ENCODE assay signal across 10 cellular contexts in genomic region chr1:212488436-212489283, GRCh38. TPM values are rescaled to one million over a fixed set of nuclear protein-coding genes. Genes with fewer than 3 reads are reported as not detected.
DNase-seq lines count a peak whose midpoint lies in the region; ATAC-seq and TF ChIP-seq lines count a peak whose summit lies in the region.
"Had no signal": no experiment of that assay in that cellular context is flagged by ENCODE, and none has a peak within 500 bp of the region (broad histone marks: within the 10 kb centered on the region; RNA-seq: fewer than 3 reads in every experiment).

No MANE protein-coding gene starts in this region.

- peaks cover 7% of the 10 kb centered on the region for H3K27me3 Mint-ChIP-seq in activated CD4-positive, alpha-beta T cell treated with anti-CD3 and anti-CD28 coated beads, Interleukin-2, amount 10 ng/mL, durations not matched to agents 24 days and 14 days
- H3K27me3 Mint-ChIP-seq: activated naive CD8-positive, alpha-beta T cell treated with anti-CD3 and anti-CD28 coated beads, Interleukin-2, amount 10 ng/mL, durations not matched to agents 7 days and 5 days; stimulated activated naive CD8-positive, alpha-beta T cell treated with anti-CD3 and anti-CD28 coated beads, Interleukin-15, Interleukin-2, amounts not matched to agents 100 ng/mL and 50 ng/mL, for 24 hours had no signal

- 0 out of 2 replicates have a peak, but pooled peaks cover 3% of the 10 kb centered on the region for H3K27me3 ChIP-seq in GM23248 (replicated peaks; ENCODE audit: insufficient read depth)
- no peaks in the 10 kb centered on the region for H3K27me3 ChIP-seq in brain microvascular endothelial cell (replicated peaks)
- no peaks in the 10 kb centered on the region for H3K27me3 ChIP-seq in lower lobe of right lung (ENCODE audit: low read depth)
- H3K27me3 ChIP-seq in upper lobe of right lung, result no peaks in the 10 kb centered on the region

- WGBS in GM23248 (ENCODE audit: low coverage in 1 of 2, low lambda C conversion rate in 2 of 2, missing lambda C conversion rate in 2 of 2), 2 experiments, result 23% methylated on average over 4 of the region's 4 CpGs

- TF ChIP-seq CTCF in brain microvascular endothelial cell (IDR thresholded peaks at IDR 0.05; ENCODE audit: low read depth, low read length, missing control alignments) (no peak), lower lobe of right lung (IDR thresholded peaks at IDR 0.05) (no peak), upper lobe of right lung (IDR thresholded peaks at IDR 0.05) (no peak)

- no peak overlapping the region for H2AFZ ChIP-seq in GM23248

- in situ Hi-C loops in GM23248 (cut with MboI), result no loop called here
- in situ Hi-C loops in brain microvascular endothelial cell (cut with HindIII; ENCODE audit: low pct_ligation_motif_present, low sequenced_read_pairs), result no loop called here

- no peaks in the 10 kb centered on the region for H3K79me2 ChIP-seq in GM23248 (ENCODE audit: insufficient read depth)

- intact Hi-C loops in activated CD4-positive, alpha-beta T cell treated with anti-CD3 and anti-CD28 coated beads, Interleukin-2, amount 10 ng/mL, durations not matched to agents 24 days and 14 days (cut with micrococcal nuclease), result no loop called here
- intact Hi-C loops in lower lobe of right lung (cut with DNase I) (no loop called here), upper lobe of right lung (cut with DNase I) (no loop called here)

- H3K4me1 Mint-ChIP-seq in activated CD4-positive, alpha-beta T cell treated with anti-CD3 and anti-CD28 coated beads, Interleukin-2, amount 10 ng/mL, durations not matched to agents 24 days and 14 days, result peaks cover 6% of the 10 kb centered on the region

- peak; percentile 66 for DNase-seq in activated CD4-positive, alpha-beta T cell treated with anti-CD3 and anti-CD28 coated beads, Interleukin-2, amount 10 ng/mL, durations not matched to agents 24 days and 14 days
- no peak for DNase-seq in activated CD4-positive, alpha-beta T cell treated with anti-CD3 and anti-CD28 coated beads for 1 hour
- DNase-seq in GM23248 (peak; percentile 76), NAMALWA (ENCODE audit: low spot score) (peak; percentile 68), brain microvascular endothelial cell (peak; percentile 83), lower lobe of right lung (no peak), upper lobe of right lung (no peak), NCI-H1105 treated with DMSO at 0.1 percent for 48 hours (lab: John Stamatoyannopoulos, UW) (no peak)
- DNase-seq: activated naive CD8-positive, alpha-beta T cell treated with anti-CD3 and anti-CD28 coated beads, Interleukin-2, amount 10 ng/mL, durations not matched to agents 7 days and 5 days had no signal

- H3K27ac Mint-ChIP-seq in activated CD4-positive, alpha-beta T cell treated with anti-CD3 and anti-CD28 coated beads, Interleukin-2, amount 10 ng/mL, durations not matched to agents 24 days and 14 days, result no peak overlapping the region
- H3K27ac Mint-ChIP-seq: activated naive CD8-positive, alpha-beta T cell treated with anti-CD3 and anti-CD28 coated beads, Interleukin-2, amount 10 ng/mL, durations not matched to agents 7 days and 5 days had no signal

- no peaks in the 10 kb centered on the region for H3K36me3 Mint-ChIP-seq in activated CD4-positive, alpha-beta T cell treated with anti-CD3 and anti-CD28 coated beads, Interleukin-2, amount 10 ng/mL, durations not matched to agents 24 days and 14 days (ENCODE audit: low read depth)
- H3K36me3 Mint-ChIP-seq: activated naive CD8-positive, alpha-beta T cell treated with anti-CD3 and anti-CD28 coated beads, Interleukin-2, amount 10 ng/mL, durations not matched to agents 7 days and 5 days had no signal

- no peaks in the 10 kb centered on the region for H3K9me3 Mint-ChIP-seq in activated CD4-positive, alpha-beta T cell treated with anti-CD3 and anti-CD28 coated beads, Interleukin-2, amount 10 ng/mL, durations not matched to agents 24 days and 14 days
- H3K9me3 Mint-ChIP-seq: activated naive CD8-positive, alpha-beta T cell treated with anti-CD3 and anti-CD28 coated beads, Interleukin-2, amount 10 ng/mL, durations not matched to agents 7 days and 5 days; stimulated activated naive CD8-positive, alpha-beta T cell treated with anti-CD3 and anti-CD28 coated beads, Interleukin-15, Interleukin-2, amounts not matched to agents 100 ng/mL and 50 ng/mL, for 24 hours had no signal

- no peak overlapping the region for H3K4me2 ChIP-seq in GM23248 (ENCODE audit: unreplicated experiment)

- H3K27ac ChIP-seq in GM23248 (peak overlapping the region; percentile 21; the same call in 1 of the 2 replicates), brain microvascular endothelial cell (peak overlapping the region; percentile 39), lower lobe of right lung (peak overlapping the region; percentile 54), upper lobe of right lung (peak overlapping the region; percentile 40)

- H3K9ac ChIP-seq in GM23248, result peak overlapping the region; percentile 51

- H3K9me3 ChIP-seq in GM23248 (ENCODE audit: low read depth) (no peaks in the 10 kb centered on the region), lower lobe of right lung (no peaks in the 10 kb centered on the region), upper lobe of right lung (no peaks in the 10 kb centered on the region)

- peak; percentile 69 to 80 for ATAC-seq in lower lobe of right lung
- ATAC-seq in upper lobe of right lung, result peak; percentile 63

- no peak overlapping the region for H3K4me3 Mint-ChIP-seq in activated CD4-positive, alpha-beta T cell treated with anti-CD3 and anti-CD28 coated beads, Interleukin-2, amount 10 ng/mL, durations not matched to agents 24 days and 14 days
- H3K4me3 Mint-ChIP-seq: activated naive CD8-positive, alpha-beta T cell treated with anti-CD3 and anti-CD28 coated beads, Interleukin-2, amount 10 ng/mL, durations not matched to agents 7 days and 5 days; stimulated activated naive CD8-positive, alpha-beta T cell treated with anti-CD3 and anti-CD28 coated beads, Interleukin-15, Interleukin-2, amounts not matched to agents 100 ng/mL and 50 ng/mL, for 24 hours had no signal

- peaks cover 26% of the 10 kb centered on the region for H3F3A ChIP-seq in GM23248 (ENCODE audit: insufficient read depth)

- no peaks in the 10 kb centered on the region for H3K36me3 ChIP-seq in GM23248 (ENCODE audit: low read depth)
- H3K36me3 ChIP-seq in brain microvascular endothelial cell (replicated peaks), result no peaks in the 10 kb centered on the region
- no peaks in the 10 kb centered on the region for H3K36me3 ChIP-seq in lower lobe of right lung
- no peaks in the 10 kb centered on the region for H3K36me3 ChIP-seq in upper lobe of right lung

- peaks cover 22% of the 10 kb centered on the region for H3K4me1 ChIP-seq in GM23248 (ENCODE audit: insufficient read depth)
- H3K4me1 ChIP-seq in lower lobe of right lung, result peaks cover 10% of the 10 kb centered on the region
- peaks cover 5% of the 10 kb centered on the region for H3K4me1 ChIP-seq in upper lobe of right lung

- H3K9me2 ChIP-seq in GM23248 (ENCODE audit: insufficient read depth), result no peaks in the 10 kb centered on the region

- H3K4me3 ChIP-seq in GM23248 (no peak overlapping the region), brain microvascular endothelial cell (ENCODE audit: low read depth, low read length) (no peak overlapping the region), lower lobe of right lung (no peak overlapping the region), upper lobe of right lung (no peak overlapping the region)

- H4K20me1 ChIP-seq in GM23248 (ENCODE audit: insufficient read depth), result no peaks in the 10 kb centered on the region

RNA-seq across cellular contexts. Expression of gene NENF, which starts 55.9 kb away (rescaled TPM):
- total RNA-seq in activated CD4-positive, alpha-beta T cell treated with anti-CD3 and anti-CD28 coated beads, Interleukin-2, amount 10 ng/mL, durations not matched to agents 24 days and 14 days, result 35.1 and 36.1 TPM in 2 replicates
- total RNA-seq in GM23248 (2014; rRNA removed; shearing (Covaris generic)), result 63.2 and 86.9 TPM in 2 replicates
- 160 and 162 TPM in 2 replicates for polyA plus RNA-seq in GM23248 (2016; fragmentation: Nextera tagmentation; extraction: Ambion mirVana)
- 42.3 TPM for total RNA-seq in lower lobe of right lung
- 45.6 TPM for total RNA-seq in upper lobe of right lung

Comparison
In these comparisons a context has a peak if more than half of its experiments do, and no peak if none do; other contexts are left out.
1. DNase-seq: peak in activated CD4-positive, alpha-beta T cell treated with anti-CD3 and anti-CD28 coated beads, Interleukin-2, amount 10 ng/mL, durations not matched to agents 24 days and 14 days (single experiment), GM23248 (single experiment), NAMALWA (single experiment) and brain microvascular endothelial cell (single experiment); none in activated CD4-positive, alpha-beta T cell treated with anti-CD3 and anti-CD28 coated beads for 1 hour (single experiment), lower lobe of right lung (single experiment), upper lobe of right lung (single experiment) and NCI-H1105 treated with DMSO at 0.1 percent for 48 hours (single experiment).
2. Peak in every context shown above with its lines, with median percentiles within 50 percentile points of each other: H3K27ac ChIP-seq.